ENCODE assay signal across 20 cellular contexts in the genomic region with DNA sequence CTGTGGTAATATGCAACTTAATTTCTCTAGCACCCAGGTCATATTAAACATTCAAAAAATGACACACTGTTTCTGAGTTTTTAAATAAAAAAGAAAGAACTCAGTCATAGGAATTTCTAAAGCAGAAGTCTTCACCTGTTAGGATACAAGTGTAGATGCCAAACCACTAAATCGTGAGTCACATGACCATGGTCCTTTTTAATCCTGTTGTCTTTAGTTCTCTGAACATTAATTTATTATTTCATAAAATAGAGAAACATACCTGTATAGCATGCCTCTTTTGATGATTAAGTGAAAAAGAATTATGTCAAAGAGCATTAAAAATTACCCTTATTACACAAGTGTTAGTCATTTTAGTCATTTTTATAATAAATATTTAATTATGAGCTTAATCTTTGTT.
"Had no signal": no experiment of that assay in that cellular context is flagged by ENCODE, and none has a peak within 500 bp of the region (broad histone marks: within the 10 kb centered on the region; RNA-seq: fewer than 3 reads in every experiment).

No MANE protein-coding gene starts in this region.

- H3K27ac ChIP-seq: brain microvascular endothelial cell, cardiac muscle cell, SJCRH30 had no signal

- H3K27me3 Mint-ChIP-seq: activated CD8-positive, alpha-beta T cell treated with anti-CD3 and anti-CD28 coated beads for 36 hours had no signal

- H3K36me3 ChIP-seq: brain microvascular endothelial cell, cardiac muscle cell, SJCRH30 had no signal

- DNase-seq: activated CD4-positive, alpha-beta T cell treated with anti-CD3 and anti-CD28 coated beads for 4 hours; activated CD8-positive, alpha-beta memory T cell treated with anti-CD3 and anti-CD28 coated beads, Interleukin-2, amount 50 U/mL, for 4 hours; activated CD8-positive, alpha-beta T cell treated with anti-CD3 and anti-CD28 coated beads for 36 hours; activated naive CD4-positive, alpha-beta T cell treated with anti-CD3 and anti-CD28 coated beads, Interleukin-2, amount 50 U/mL, for 16 hours; activated T-cell treated with anti-CD3 and anti-CD28 coated beads, Interleukin-2, amount 50 U/mL, for 72 hours; brain microvascular endothelial cell; KBM-7; MM.1S; NCI-H1417; NCI-H1930; NCI-H2107; NCI-H345; NCI-H510A; NCI-H526 treated with DMSO at 0.1 percent for 48 hours; NCI-H82; Right ventricle myocardium superior; RPMI8226; SJCRH30 had no signal

- H3K27ac Mint-ChIP-seq: activated CD8-positive, alpha-beta T cell treated with anti-CD3 and anti-CD28 coated beads for 36 hours; activated T-cell treated with anti-CD3 and anti-CD28 coated beads, Interleukin-2, amount 50 U/mL, for 72 hours; T-helper 1 cell treated with Interleukin-12 subunit alpha and Interleukin-12 subunit beta and Interleukin-4 antibody, amounts not matched to agents 30 μg/mL and 1 μg/mL, for 36 hours had no signal

- H3K9me3 ChIP-seq: SJCRH30 had no signal

- H3K27me3 ChIP-seq: brain microvascular endothelial cell, cardiac muscle cell, SJCRH30 had no signal

- H3K4me3 ChIP-seq: cardiac muscle cell, SJCRH30 had no signal

- H3K4me3 Mint-ChIP-seq: activated CD8-positive, alpha-beta T cell treated with anti-CD3 and anti-CD28 coated beads for 36 hours; activated T-cell treated with anti-CD3 and anti-CD28 coated beads, Interleukin-2, amount 50 U/mL, for 72 hours; T-helper 1 cell treated with Interleukin-12 subunit alpha and Interleukin-12 subunit beta and Interleukin-4 antibody, amounts not matched to agents 30 μg/mL and 1 μg/mL, for 36 hours had no signal
